ENCODE assay signal across 11 cellular contexts in the genomic region with DNA sequence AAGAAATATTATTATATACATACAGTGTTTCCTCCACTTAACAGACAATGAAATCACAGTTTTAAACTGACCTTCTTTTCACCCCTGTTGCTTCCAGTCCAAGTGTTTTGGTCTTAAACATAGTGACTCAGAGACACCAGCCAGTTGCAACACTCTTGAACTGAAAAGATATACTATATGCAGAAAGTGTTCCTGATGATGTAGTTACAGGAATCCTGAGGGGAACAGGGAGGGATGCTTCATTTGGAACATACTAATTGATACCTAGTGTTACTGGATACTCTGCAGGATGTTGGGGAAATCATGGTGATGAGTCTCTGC.
A peak's percentile ranks its signal among the peaks of the same experiment; 100 is the strongest.
DNase-seq lines count a peak whose midpoint lies in the region; ATAC-seq and TF ChIP-seq lines count a peak whose summit lies in the region.
"Had no signal": no experiment of that assay in that cellular context is flagged by ENCODE, and none has a peak within 500 bp of the region (broad histone marks: within the 10 kb centered on the region; RNA-seq: fewer than 3 reads in every experiment).

No MANE protein-coding gene starts in this region.

- H3K4me3 Mint-ChIP-seq in WTC11 (no peak overlapping the region), neural progenitor cell (no peak overlapping the region)
- H3K4me3 Mint-ChIP-seq: B cell had no signal

- H3K27me3 Mint-ChIP-seq in WTC11 (ENCODE audit: low read depth): no peaks in the 10 kb centered on the region; the same call in 1 of the 2 replicates
- no peaks in the 10 kb centered on the region for H3K27me3 Mint-ChIP-seq in neural progenitor cell (ENCODE audit: insufficient read depth, low read depth)

- 0 out of 2 replicates have a peak overlapping the region, but pooled peaks have one; percentile 2 for H2AFZ ChIP-seq in SK-N-SH (ENCODE audit: low read depth)
- no peak overlapping the region for H2AFZ ChIP-seq in neural progenitor cell (replicated peaks)

- no peak for TF ChIP-seq RAD21 in SK-N-SH (IDR thresholded peaks at IDR 0.05; ENCODE audit: low read length)

- TF ChIP-seq CTCF in SK-N-SH (IDR thresholded peaks at IDR 0.05): no peak
- no peak for TF ChIP-seq CTCF in WTC11 (IDR thresholded peaks at IDR 0.05)
- TF ChIP-seq CTCF in neural progenitor cell (IDR thresholded peaks at IDR 0.05): no peak

- H3F3A ChIP-seq in SK-N-SH (replicated peaks; ENCODE audit: insufficient read depth) (peaks cover 3% of the 10 kb centered on the region), neural progenitor cell (ENCODE audit: low read depth) (no peaks in the 10 kb centered on the region)

- H3K9ac ChIP-seq in SK-N-SH: no peak overlapping the region
- H3K9ac ChIP-seq in neural progenitor cell: no peak overlapping the region

- POLR2A ChIA-PET in SK-N-SH (lab: Yijun Ruan, JAX): no interaction called here
- POLR2A ChIA-PET in WTC11 (lab: Charles Lee): no interaction called here

- no peaks in the 10 kb centered on the region; a peak in 1 of 4 replicates for H3K4me1 ChIP-seq in SK-N-SH (ENCODE audit: control insufficient read depth in 1 of 2, insufficient read depth in 2 of 2, low read depth in 1 of 2, low read length in 1 of 2)
- H3K4me1 ChIP-seq in aorta (ENCODE audit: control insufficient read depth in 1 of 2, insufficient read depth in 2 of 2, low read length in 2 of 2): no peaks in the 10 kb centered on the region
- no peaks in the 10 kb centered on the region for H3K4me1 ChIP-seq in neural progenitor cell

- H3K9me3 ChIP-seq in SK-N-SH (no peaks in the 10 kb centered on the region), aorta (ENCODE audit: control insufficient read depth, low read length) (peaks cover 2% of the 10 kb centered on the region), neural progenitor cell (ENCODE audit: low read depth) (no peaks in the 10 kb centered on the region)

- H3K9me2 ChIP-seq in SK-N-SH: no peaks in the 10 kb centered on the region

- no peak for TF ChIP-seq EP300 in SK-N-SH (IDR thresholded peaks at IDR 0.05; ENCODE audit: borderline replicate concordance in 1 of 2, low read depth in 1 of 2, low read length in 1 of 2)

- H3K4me3 ChIP-seq in SK-N-SH (ENCODE audit: low read depth in 2 of 2, low read length in 1 of 2) (no peak overlapping the region), aorta (ENCODE audit: low read length in 2 of 2) (no peak overlapping the region), neural progenitor cell (no peak overlapping the region)

- intact Hi-C loops in aorta (cut with DNase I): no loop called here

- H3K27ac Mint-ChIP-seq in WTC11 (peak overlapping the region; percentile 69; the same call in 1 of the 2 replicates), neural progenitor cell (no peak overlapping the region)
- H3K27ac Mint-ChIP-seq: B cell had no signal

- no peaks in the 10 kb centered on the region for H3K36me3 ChIP-seq in SK-N-SH (replicated peaks in 1 of 2; ENCODE audit: control insufficient read depth in 1 of 2, insufficient read depth in 2 of 2, low read length in 1 of 2)
- no peaks in the 10 kb centered on the region for H3K36me3 ChIP-seq in aorta (ENCODE audit: control insufficient read depth in 1 of 2, insufficient read depth in 2 of 2, low read length in 1 of 2)
- H3K36me3 ChIP-seq in neural progenitor cell: no peaks in the 10 kb centered on the region

- H3K27me3 ChIP-seq in SK-N-SH (ENCODE audit: insufficient read depth): no peaks in the 10 kb centered on the region
- no peaks in the 10 kb centered on the region for H3K27me3 ChIP-seq in aorta (ENCODE audit: control insufficient read depth in 1 of 2, insufficient read depth in 2 of 2, low read length in 1 of 2)
- no peaks in the 10 kb centered on the region for H3K27me3 ChIP-seq in neural progenitor cell

- H3K9me3 Mint-ChIP-seq in WTC11 (peaks cover 27% of the 10 kb centered on the region), neural progenitor cell (peaks cover 17% of the 10 kb centered on the region)

- no peak for DNase-seq in SK-N-SH
- DNase-seq in WTC11 (ENCODE audit: low spot score): no peak
- DNase-seq in fibroblast of the conjunctiva (ENCODE audit: low read depth): peak; percentile 82
- no peak for DNase-seq in aorta
- no peak for DNase-seq in neural progenitor cell (ENCODE audit: low spot score)
- no peak for DNase-seq in islet precursor cell
- DNase-seq: NCI-H187 treated with DMSO at 0.1 percent for 48 hours had no signal

- CTCF ChIA-PET in SK-N-SH (lab: Yijun Ruan, JAX) (no interaction called here), WTC11 (lab: Charles Lee) (no interaction called here)

- H4K20me1 ChIP-seq in SK-N-SH (ENCODE audit: insufficient read depth): no peaks in the 10 kb centered on the region
- H4K20me1 ChIP-seq in neural progenitor cell (ENCODE audit: low read depth): no peaks in the 10 kb centered on the region

- H3K4me1 Mint-ChIP-seq in WTC11 (peaks cover 28% of the 10 kb centered on the region), neural progenitor cell (no peaks in the 10 kb centered on the region)
- H3K4me1 Mint-ChIP-seq: B cell had no signal

- H3K27ac ChIP-seq in SK-N-SH (ENCODE audit: low read depth in 2 of 2, low read length in 1 of 2): no peak overlapping the region; a peak in 1 of 4 replicates
- no peak overlapping the region for H3K27ac ChIP-seq in aorta (ENCODE audit: low read depth in 1 of 2, low read length in 2 of 2)
- H3K27ac ChIP-seq in neural progenitor cell: no peak overlapping the region

- H3K79me2 ChIP-seq in SK-N-SH (ENCODE audit: insufficient read depth) (no peaks in the 10 kb centered on the region), neural progenitor cell (ENCODE audit: low read depth) (no peaks in the 10 kb centered on the region)

- H3K4me2 ChIP-seq in SK-N-SH (no peak overlapping the region; the same call in 1 of the 2 replicates), neural progenitor cell (no peak overlapping the region)

- ATAC-seq in SK-N-SH treated with all-trans-retinoic acid at 6 μM for 48 hours (no peak; the same call in 2 of the 3 replicates), WTC11 (no peak), aorta (ENCODE audit: low FRiP score) (peak; percentile 38), GM21529 (IDR thresholded peaks at IDR 0.05; ENCODE audit: unreplicated experiment) (no peak)
- ATAC-seq: Panc1 had no signal

- H3K36me3 Mint-ChIP-seq in WTC11 (peaks cover 25% of the 10 kb centered on the region), neural progenitor cell (no peaks in the 10 kb centered on the region)

TF ChIP-seq in SK-N-SH, 30 proteins besides CTCF, POLR2A, EP300 and RAD21 (continues in another document):
- TF ChIP-seq, protein P1, sequence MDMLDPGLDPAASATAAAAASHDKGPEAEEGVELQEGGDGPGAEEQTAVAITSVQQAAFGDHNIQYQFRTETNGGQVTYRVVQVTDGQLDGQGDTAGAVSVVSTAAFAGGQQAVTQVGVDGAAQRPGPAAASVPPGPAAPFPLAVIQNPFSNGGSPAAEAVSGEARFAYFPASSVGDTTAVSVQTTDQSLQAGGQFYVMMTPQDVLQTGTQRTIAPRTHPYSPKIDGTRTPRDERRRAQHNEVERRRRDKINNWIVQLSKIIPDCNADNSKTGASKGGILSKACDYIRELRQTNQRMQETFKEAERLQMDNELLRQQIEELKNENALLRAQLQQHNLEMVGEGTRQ (IDR thresholded peaks at IDR 0.05; ENCODE audit: borderline replicate concordance, low read depth, low read length): no peak
- TF ChIP-seq RXRA (IDR thresholded peaks at IDR 0.05; ENCODE audit: borderline replicate concordance, low read depth): peak; percentile 16; the same call in 1 of the 2 replicates

TF ChIP-seq in SK-N-SH treated with all-trans-retinoic acid at 6 μM for 48 hours, 23 proteins besides CTCF, POLR2A, EP300 and RAD21 (continues in another document):
- TF ChIP-seq TOX (CRISPR knock-in tag; IDR thresholded peaks at IDR 0.05; ENCODE audit: borderline replicate concordance) (no peak), CSDC2 (CRISPR knock-in tag; IDR thresholded peaks at IDR 0.05) (no peak), PPARA (CRISPR knock-in tag; IDR thresholded peaks at IDR 0.05; ENCODE audit: borderline replicate concordance) (no peak), ZNF8 (CRISPR knock-in tag; IDR thresholded peaks at IDR 0.05) (no peak), ZNF70 (CRISPR knock-in tag; IDR thresholded peaks at IDR 0.05) (no peak), ARNTL (CRISPR knock-in tag; IDR thresholded peaks at IDR 0.05; ENCODE audit: borderline replicate concordance, low read depth) (no peak)
- TF ChIP-seq, protein P2, sequence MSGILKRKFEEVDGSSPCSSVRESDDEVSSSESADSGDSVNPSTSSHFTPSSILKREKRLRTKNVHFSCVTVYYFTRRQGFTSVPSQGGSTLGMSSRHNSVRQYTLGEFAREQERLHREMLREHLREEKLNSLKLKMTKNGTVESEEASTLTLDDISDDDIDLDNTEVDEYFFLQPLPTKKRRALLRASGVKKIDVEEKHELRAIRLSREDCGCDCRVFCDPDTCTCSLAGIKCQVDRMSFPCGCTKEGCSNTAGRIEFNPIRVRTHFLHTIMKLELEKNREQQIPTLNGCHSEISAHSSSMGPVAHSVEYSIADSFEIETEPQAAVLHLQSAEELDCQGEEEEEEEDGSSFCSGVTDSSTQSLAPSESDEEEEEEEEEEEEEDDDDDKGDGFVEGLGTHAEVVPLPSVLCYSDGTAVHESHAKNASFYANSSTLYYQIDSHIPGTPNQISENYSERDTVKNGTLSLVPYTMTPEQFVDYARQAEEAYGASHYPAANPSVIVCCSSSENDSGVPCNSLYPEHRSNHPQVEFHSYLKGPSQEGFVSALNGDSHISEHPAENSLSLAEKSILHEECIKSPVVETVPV (CRISPR knock-in tag; IDR thresholded peaks at IDR 0.05): no peak

TF ChIP-seq in WTC11, 78 proteins besides CTCF, POLR2A, EP300 and RAD21 (continues in another document):
- TF ChIP-seq, protein P3, sequence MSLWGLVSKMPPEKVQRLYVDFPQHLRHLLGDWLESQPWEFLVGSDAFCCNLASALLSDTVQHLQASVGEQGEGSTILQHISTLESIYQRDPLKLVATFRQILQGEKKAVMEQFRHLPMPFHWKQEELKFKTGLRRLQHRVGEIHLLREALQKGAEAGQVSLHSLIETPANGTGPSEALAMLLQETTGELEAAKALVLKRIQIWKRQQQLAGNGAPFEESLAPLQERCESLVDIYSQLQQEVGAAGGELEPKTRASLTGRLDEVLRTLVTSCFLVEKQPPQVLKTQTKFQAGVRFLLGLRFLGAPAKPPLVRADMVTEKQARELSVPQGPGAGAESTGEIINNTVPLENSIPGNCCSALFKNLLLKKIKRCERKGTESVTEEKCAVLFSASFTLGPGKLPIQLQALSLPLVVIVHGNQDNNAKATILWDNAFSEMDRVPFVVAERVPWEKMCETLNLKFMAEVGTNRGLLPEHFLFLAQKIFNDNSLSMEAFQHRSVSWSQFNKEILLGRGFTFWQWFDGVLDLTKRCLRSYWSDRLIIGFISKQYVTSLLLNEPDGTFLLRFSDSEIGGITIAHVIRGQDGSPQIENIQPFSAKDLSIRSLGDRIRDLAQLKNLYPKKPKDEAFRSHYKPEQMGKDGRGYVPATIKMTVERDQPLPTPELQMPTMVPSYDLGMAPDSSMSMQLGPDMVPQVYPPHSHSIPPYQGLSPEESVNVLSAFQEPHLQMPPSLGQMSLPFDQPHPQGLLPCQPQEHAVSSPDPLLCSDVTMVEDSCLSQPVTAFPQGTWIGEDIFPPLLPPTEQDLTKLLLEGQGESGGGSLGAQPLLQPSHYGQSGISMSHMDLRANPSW (CRISPR knock-in tag; conservative IDR thresholded peaks at IDR 0.05; ENCODE audit: low read depth): no peak
